In the genomic region with DNA sequence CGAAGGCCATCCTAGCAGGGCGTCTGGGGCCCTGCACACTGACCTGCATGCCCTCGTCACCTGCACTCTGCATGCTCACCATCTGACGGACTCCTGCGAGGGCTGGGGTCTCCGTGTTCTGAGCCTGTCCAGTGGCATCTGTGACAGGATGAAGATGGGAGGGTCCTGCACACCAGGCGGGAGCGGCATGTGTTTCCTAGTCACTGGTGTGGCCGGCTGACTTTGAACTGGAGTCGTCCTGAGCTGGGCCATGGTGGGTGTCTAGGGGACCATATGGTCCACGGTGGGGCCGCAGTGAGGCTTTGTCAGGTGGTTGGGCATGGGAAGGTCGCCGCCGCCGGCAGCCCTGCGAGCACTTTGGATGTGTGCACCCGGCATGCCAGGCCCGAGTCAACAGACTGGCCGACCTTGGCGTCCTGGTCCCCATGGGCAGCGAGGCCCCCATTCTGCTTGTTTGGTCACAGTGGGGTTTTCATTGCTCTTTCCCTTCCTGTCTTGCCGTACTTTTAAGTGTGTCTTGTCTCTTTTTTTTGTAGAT, we compare ENCODE assay signal across 19 cellular contexts.
"Had no signal": no experiment of that assay in that cellular context is flagged by ENCODE, and none has a peak within 500 bp of the region (broad histone marks: within the 10 kb centered on the region; RNA-seq: fewer than 3 reads in every experiment).

No MANE protein-coding gene starts in this region.

- H3K27ac ChIP-seq: ascending aorta, prostate gland, right atrium auricular region, SJCRH30, skin epidermis, tibial artery had no signal

- H3K4me1 Mint-ChIP-seq: activated CD4-positive, alpha-beta T cell treated with anti-CD3 and anti-CD28 coated beads for 36 hours; mesothelial cell of epicardium; nephron had no signal

- DNase-seq: activated CD4-positive, alpha-beta T cell treated with anti-CD3 and anti-CD28 coated beads for 36 hours; activated CD4-positive, alpha-beta T cell treated with anti-CD3 and anti-CD28 coated beads, Interleukin-2, amount 50 U/mL, for 48 hours; activated naive CD4-positive, alpha-beta T cell treated with anti-CD3 and anti-CD28 coated beads for 36 hours; activated T-cell treated with anti-CD3 and anti-CD28 coated beads, Interleukin-2, amount 50 U/mL, for 1 hour; cerebellar nuclear complex; effector memory CD4-positive, alpha-beta T cell; left cardiac atrium; SJCRH30; T-helper 2 cell had no signal

- H3K27me3 ChIP-seq: ascending aorta, hepatocyte, right atrium auricular region, SJCRH30, tibial artery had no signal

- H3K27me3 Mint-ChIP-seq: activated CD4-positive, alpha-beta T cell treated with anti-CD3 and anti-CD28 coated beads for 36 hours had no signal

- H3K36me3 ChIP-seq: prostate gland had no signal

- H3K4me2 ChIP-seq: hepatocyte had no signal

- ATAC-seq: activated CD4-positive, alpha-beta T cell treated with anti-CD3 and anti-CD28 coated beads for 36 hours; left cardiac atrium had no signal

- H3K4me3 ChIP-seq: ascending aorta, hepatocyte, lung, prostate gland, right atrium auricular region, SJCRH30, skin epidermis, tibial artery had no signal

- H3K4me3 Mint-ChIP-seq: activated CD4-positive, alpha-beta T cell treated with anti-CD3 and anti-CD28 coated beads for 36 hours; activated naive CD4-positive, alpha-beta T cell treated with anti-CD3 and anti-CD28 coated beads for 36 hours; mesothelial cell of epicardium; nephron had no signal

- H3K79me2 ChIP-seq: hepatocyte had no signal

- H2AFZ ChIP-seq: hepatocyte had no signal

- H3K9me3 Mint-ChIP-seq: activated naive CD4-positive, alpha-beta T cell treated with anti-CD3 and anti-CD28 coated beads for 36 hours; activated T-helper 2 cell treated with anti-CD3 and anti-CD28 coated beads, Interferon-gamma antibody, Interleukin-2, Interleukin-4, amounts not matched to agents 10 μg/mL and 5 μg/mL and 100 μg/mL, durations not matched to agents 14 hours and 24 hours and 36 hours; mesothelial cell of epicardium; nephron had no signal

- H3K4me1 ChIP-seq: ascending aorta, prostate gland, SJCRH30, tibial artery had no signal

- H3K27ac Mint-ChIP-seq: activated CD4-positive, alpha-beta T cell treated with anti-CD3 and anti-CD28 coated beads for 36 hours; activated naive CD4-positive, alpha-beta T cell treated with anti-CD3 and anti-CD28 coated beads for 36 hours; activated T-helper 2 cell treated with anti-CD3 and anti-CD28 coated beads, Interferon-gamma antibody, Interleukin-2, Interleukin-4, amounts not matched to agents 10 μg/mL and 5 μg/mL and 100 μg/mL, durations not matched to agents 14 hours and 24 hours and 36 hours; mesothelial cell of epicardium; nephron had no signal
